31 cellular contexts compared by ENCODE assay signal in the genomic region with DNA sequence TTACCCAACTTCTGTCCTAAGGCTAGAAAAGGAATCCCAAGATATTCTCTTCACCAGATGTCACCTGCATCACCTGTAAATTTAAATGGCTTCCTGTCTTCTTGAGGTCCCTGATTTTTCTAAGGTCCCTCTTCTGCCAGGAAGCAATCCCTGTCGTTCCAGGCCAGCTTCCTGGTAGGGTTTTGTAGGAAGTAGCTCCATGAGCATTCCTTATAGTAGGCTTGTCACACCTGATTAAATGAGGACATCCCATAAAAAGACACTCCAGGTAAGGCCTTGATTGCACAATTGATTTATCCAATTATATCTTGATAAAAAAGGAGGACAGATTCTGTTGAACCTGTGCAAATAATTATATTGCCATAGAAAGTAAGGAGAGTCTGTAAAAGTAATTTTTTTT. TPM values are rescaled to one million over a fixed set of nuclear protein-coding genes. Genes with fewer than 3 reads are reported as not detected.
"Had no signal": no experiment of that assay in that cellular context is flagged by ENCODE, and none has a peak within 500 bp of the region (broad histone marks: within the 10 kb centered on the region; RNA-seq: fewer than 3 reads in every experiment).

No MANE protein-coding gene starts in this region.

- H3K36me3 ChIP-seq: adrenal gland, ascending aorta, cardiac muscle cell had no signal

- ATAC-seq: activated CD8-positive, alpha-beta T cell treated with anti-CD3 and anti-CD28 coated beads for 36 hours; activated naive CD4-positive, alpha-beta T cell treated with anti-CD3 and anti-CD28 coated beads, Interleukin-2, amount 50 U/mL, for 72 hours; activated T-cell treated with anti-CD3 and anti-CD28 coated beads, Interleukin-2, amount 50 U/mL, for 4 hours; activated T-cell treated with anti-CD3 and anti-CD28 coated beads, Interleukin-2, amount 50 U/mL, for 72 hours; activated T-helper 17 cell treated with anti-CD3 and anti-CD28 coated beads, Interleukin-2, amount 50 U/mL, for 72 hours had no signal

- H3K27me3 ChIP-seq: adrenal gland, ascending aorta, cardiac muscle cell had no signal

- H3K9me3 ChIP-seq: adrenal gland, ascending aorta had no signal

- H3K4me3 ChIP-seq: adrenal gland, ascending aorta, cardiac muscle cell had no signal

- H3K27ac ChIP-seq: adrenal gland, ascending aorta, cardiac muscle cell, VCaP had no signal

- DNase-seq: activated B cell treated with CpG ODN at 0.5 μM for 24 hours; activated CD4-positive, alpha-beta memory T cell treated with anti-CD3 and anti-CD28 coated beads for 36 hours; activated CD4-positive, alpha-beta T cell treated with anti-CD3 and anti-CD28 coated beads for 4 hours; activated CD4-positive, alpha-beta T cell treated with anti-CD3 and anti-CD28 coated beads, Interleukin-2, amount 10 ng/mL, durations not matched to agents 24 days and 14 days; activated CD4-positive, alpha-beta T cell treated with anti-CD3 and anti-CD28 coated beads, Interleukin-2, amount 50 U/mL, for 1 hour; activated CD4-positive, alpha-beta T cell treated with anti-CD3 and anti-CD28 coated beads, Interleukin-2, amount 50 U/mL, for 4 hours; activated CD4-positive, CD25-positive, alpha-beta regulatory T cell treated with anti-CD3 and anti-CD28 coated beads, Interleukin-2, amount 50 U/mL, for 72 hours; activated CD8-positive, alpha-beta memory T cell treated with anti-CD3 and anti-CD28 coated beads, Interleukin-2, amount 50 U/mL, for 4 hours; activated CD8-positive, alpha-beta T cell treated with anti-CD3 and anti-CD28 coated beads for 36 hours; activated gamma-delta T cell treated with Interleukin-2 at 50 U/mL for 16 hours; activated naive CD4-positive, alpha-beta T cell; activated naive CD4-positive, alpha-beta T cell treated with anti-CD3 and anti-CD28 coated beads, Interleukin-2, amount 50 U/mL, for 16 hours; activated naive CD8-positive, alpha-beta T cell treated with anti-CD3 and anti-CD28 coated beads for 36 hours; activated T-cell treated with anti-CD3 and anti-CD28 coated beads for 4 hours; activated T-cell treated with anti-CD3 and anti-CD28 coated beads, Interleukin-2, amount 50 U/mL, for 1 hour; activated T-cell treated with anti-CD3 and anti-CD28 coated beads, Interleukin-2, amount 50 U/mL, for 4 hours; activated T-cell treated with anti-CD3 and anti-CD28 coated beads, Interleukin-2, amount 50 U/mL, for 72 hours; adrenal gland; amniotic stem cell; caudate nucleus; cerebellar nuclear complex; T-helper 1 cell; T-helper 2 cell; T-helper 9 cell had no signal

- H3K4me1 ChIP-seq: adrenal gland, ascending aorta had no signal

RNA-seq across cellular contexts. Expression of gene RAB44, which starts 8.7 kb away (rescaled TPM):
- total RNA-seq: activated CD4-positive, alpha-beta T cell treated with anti-CD3 and anti-CD28 coated beads, Interleukin-2, amount 10 ng/mL, durations not matched to agents 24 days and 14 days; activated CD8-positive, alpha-beta memory T cell treated with anti-CD3 and anti-CD28 coated beads for 36 hours; activated naive CD8-positive, alpha-beta T cell treated with anti-CD3 and anti-CD28 coated beads for 36 hours; adrenal gland; cardiac muscle cell; chondrocyte had no signal
- polyA plus RNA-seq: cardiac muscle cell had no signal
